Comparison of ENCODE assay signal across 1 cellular context in the genomic region with DNA sequence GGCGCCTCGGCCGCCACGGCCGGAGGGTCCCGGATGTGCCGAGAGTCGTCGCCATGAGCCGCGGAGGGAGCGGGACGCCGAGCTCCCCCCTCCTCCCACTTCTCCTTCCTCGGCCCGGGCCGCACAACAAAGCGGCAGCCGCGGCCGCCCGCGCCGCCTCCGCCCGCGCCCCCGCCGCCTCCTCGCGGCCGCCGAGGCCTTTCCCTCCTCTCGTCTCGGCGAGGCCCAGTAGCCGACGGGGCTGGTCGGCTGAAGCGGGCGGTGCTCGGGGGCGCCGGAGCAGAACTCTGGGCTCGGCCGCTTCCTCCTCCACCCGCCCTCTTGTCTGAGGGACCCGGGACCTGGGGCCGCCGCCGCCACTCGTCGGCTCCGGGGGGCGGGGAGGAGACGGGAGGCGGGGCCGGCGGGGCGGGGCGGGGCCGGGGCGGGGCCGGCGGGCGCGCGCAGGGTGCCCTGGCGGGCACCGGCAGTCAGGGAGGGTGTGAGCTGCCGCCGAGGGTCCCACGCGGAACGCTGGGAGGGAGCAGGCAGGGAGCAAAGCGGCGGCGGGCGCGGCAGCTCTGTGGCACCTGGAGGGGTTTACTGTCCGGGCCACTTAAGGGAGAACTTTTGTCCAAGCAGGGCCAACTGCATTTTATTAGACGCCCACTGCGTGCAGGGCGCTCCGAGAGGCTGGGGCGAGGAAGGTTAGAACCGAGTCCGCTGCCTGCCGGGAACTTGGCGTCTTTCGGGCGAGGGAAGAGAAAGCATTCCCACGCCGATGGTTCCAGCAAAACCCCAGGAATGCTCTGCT.
TF ChIP-seq lines count a peak whose summit lies in the region.

Gene SMURF2 (minus strand): TSS at position 327 of the 793 bp plus-strand sequence. CDS start 427 bp downstream, outside the sequence.

TF ChIP-seq in K562, 482 proteins besides CTCF, POLR2A, EP300 and RAD21 (continued from another document and continues in another):
- TF ChIP-seq FOXK2 (conservative IDR thresholded peaks at IDR 0.05 in 1 of 2, IDR thresholded peaks at IDR 0.05 in 1 of 2; ENCODE audit: low read depth in 2 of 2): no peak
- TF ChIP-seq GABPB2 (CRISPR knock-in tag; conservative IDR thresholded peaks at IDR 0.05): no peak
- no peak for TF ChIP-seq JUN (IDR thresholded peaks at IDR 0.05; ENCODE audit: borderline replicate concordance, low read depth, low read length)
- no peak for TF ChIP-seq JUN (CRISPR knock-in tag; IDR thresholded peaks at IDR 0.05; ENCODE audit: borderline replicate concordance)
- TF ChIP-seq EHMT2 (IDR thresholded peaks at IDR 0.05): no peak
- TF ChIP-seq HIVEP1 (CRISPR knock-in tag; IDR thresholded peaks at IDR 0.05): no peak
- TF ChIP-seq TOE1 (IDR thresholded peaks at IDR 0.05; ENCODE audit: borderline replicate concordance): no peak
- TF ChIP-seq TOE1 (CRISPR knock-in tag; IDR thresholded peaks at IDR 0.05; ENCODE audit: borderline replicate concordance, low read depth): no peak
- no peak for TF ChIP-seq FOSL1 (tag; conservative IDR thresholded peaks at IDR 0.05)
- no peak for TF ChIP-seq SMARCB1 (IDR thresholded peaks at IDR 0.05; ENCODE audit: insufficient read length, low read depth)
- no peak for TF ChIP-seq XRCC4 (IDR thresholded peaks at IDR 0.05; ENCODE audit: extremely low read depth, insufficient read depth, insufficient read length)
- no peak for TF ChIP-seq RCOR1 (IDR thresholded peaks at IDR 0.05; ENCODE audit: borderline replicate concordance in 1 of 2, low read depth in 2 of 2, low read length in 2 of 2)
- TF ChIP-seq REST (CRISPR knock-in tag; IDR thresholded peaks at IDR 0.05; ENCODE audit: low read depth): 0 out of 2 replicates have a peak, but pooled peaks have one; percentile 67
- TF ChIP-seq ZNF398 (CRISPR knock-in tag; IDR thresholded peaks at IDR 0.05): no peak
- TF ChIP-seq CBFA2T3 (IDR thresholded peaks at IDR 0.05): no peak
- TF ChIP-seq, protein P1, sequence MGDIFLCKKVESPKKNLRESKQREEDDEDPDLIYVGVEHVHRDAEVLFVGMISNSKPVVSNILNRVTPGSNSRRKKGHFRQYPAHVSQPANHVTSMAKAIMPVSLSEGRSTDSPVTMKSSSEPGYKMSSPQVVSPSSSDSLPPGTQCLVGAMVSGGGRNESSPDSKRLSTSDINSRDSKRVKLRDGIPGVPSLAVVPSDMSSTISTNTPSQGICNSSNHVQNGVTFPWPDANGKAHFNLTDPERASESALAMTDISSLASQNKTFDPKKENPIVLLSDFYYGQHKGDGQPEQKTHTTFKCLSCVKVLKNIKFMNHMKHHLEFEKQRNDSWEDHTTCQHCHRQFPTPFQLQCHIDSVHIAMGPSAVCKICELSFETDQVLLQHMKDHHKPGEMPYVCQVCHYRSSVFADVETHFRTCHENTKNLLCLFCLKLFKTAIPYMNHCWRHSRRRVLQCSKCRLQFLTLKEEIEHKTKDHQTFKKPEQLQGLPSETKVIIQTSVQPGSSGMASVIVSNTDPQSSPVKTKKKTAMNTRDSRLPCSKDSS (IDR thresholded peaks at IDR 0.05; ENCODE audit: low read depth, partially characterized antibody): no peak
- no peak for TF ChIP-seq CHAMP1 (IDR thresholded peaks at IDR 0.05)
- TF ChIP-seq, protein P2, sequence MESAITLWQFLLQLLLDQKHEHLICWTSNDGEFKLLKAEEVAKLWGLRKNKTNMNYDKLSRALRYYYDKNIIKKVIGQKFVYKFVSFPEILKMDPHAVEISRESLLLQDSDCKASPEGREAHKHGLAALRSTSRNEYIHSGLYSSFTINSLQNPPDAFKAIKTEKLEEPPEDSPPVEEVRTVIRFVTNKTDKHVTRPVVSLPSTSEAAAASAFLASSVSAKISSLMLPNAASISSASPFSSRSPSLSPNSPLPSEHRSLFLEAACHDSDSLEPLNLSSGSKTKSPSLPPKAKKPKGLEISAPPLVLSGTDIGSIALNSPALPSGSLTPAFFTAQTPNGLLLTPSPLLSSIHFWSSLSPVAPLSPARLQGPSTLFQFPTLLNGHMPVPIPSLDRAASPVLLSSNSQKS (CRISPR knock-in tag; IDR thresholded peaks at IDR 0.05): no peak
- TF ChIP-seq MGA (IDR thresholded peaks at IDR 0.05): peak; percentile 68
- TF ChIP-seq KLF1 (tag; IDR thresholded peaks at IDR 0.05): no peak
- peak; percentile 94 for TF ChIP-seq POLR2G (IDR thresholded peaks at IDR 0.05; ENCODE audit: low read depth, low read length)
- peak; percentile 47; the same call in 1 of the 2 replicates for TF ChIP-seq ZNF740 (CRISPR knock-in tag; IDR thresholded peaks at IDR 0.05)
- TF ChIP-seq ZNF740 (tag; IDR thresholded peaks at IDR 0.05): 0 out of 4 replicates have a peak, but pooled peaks of 1 of the 2 experiments have one; percentile 29
